In genomic region chr10:1149793-1150637, GRCh38 we compare ENCODE assay signal across 13 cellular contexts.
A peak's percentile ranks its signal among the peaks of the same experiment; 100 is the strongest.
DNase-seq lines count a peak whose midpoint lies in the region; ATAC-seq, FAIRE-seq and TF ChIP-seq lines count a peak whose summit lies in the region.
"Had no signal": no experiment of that assay in that cellular context is flagged by ENCODE, and none has a peak within 500 bp of the region (broad histone marks: within the 10 kb centered on the region; RNA-seq: fewer than 3 reads in every experiment).

No MANE protein-coding gene starts in this region.

- H3K36me3 ChIP-seq in K562 (ENCODE audit: control insufficient read depth, insufficient read depth, low read length), result no peaks in the 10 kb centered on the region

- H3K9me1 ChIP-seq in K562 (ENCODE audit: control insufficient read depth, insufficient read depth, low read length), result no peaks in the 10 kb centered on the region

- no peak overlapping the region for H2AFZ ChIP-seq in K562 (ENCODE audit: low read depth, low read length)

- peaks cover 7 to 18% of the 10 kb centered on the region in 2 experiments; a peak in 3 of 5 replicates for H3K4me1 ChIP-seq in K562 (replicated peaks in 1 of 2; ENCODE audit: control insufficient read depth in 2 of 2, insufficient read depth in 2 of 2, low read length in 2 of 2)

- DNase-seq in stimulated activated CD4-positive, alpha-beta T cell treated with anti-CD3 and anti-CD28 coated beads, Interleukin-4, amount 100 ng/mL, for 24 hours, result peak; percentile 6
- no peak for DNase-seq in stimulated activated CD4-positive, alpha-beta T cell treated with anti-CD3 and anti-CD28 coated beads, Interleukin-4, amount 100 ng/mL, for 4 hours
- DNase-seq in K562 (ENCODE audit: extremely low read depth in 1 of 4, low spot score in 3 of 4), result peak; percentile 30 to 67 (median 42)
- peak; percentile 26 to 70 for DNase-seq in lower leg skin (ENCODE audit: low spot score in 2 of 2)
- DNase-seq in EL, result no peak
- no peak for DNase-seq in WTC11 (ENCODE audit: low spot score)
- DNase-seq: activated CD4-positive, alpha-beta T cell treated with anti-CD3 and anti-CD28 coated beads for 4 hours; NCI-H2081 had no signal

- peaks cover 2 to 9% of the 10 kb centered on the region in 2 experiments; a peak in 2 of 5 replicates for H3K27me3 ChIP-seq in K562 (ENCODE audit: control insufficient read depth in 2 of 2, insufficient read depth in 2 of 2, low read length in 2 of 2)

- peak; percentile 77 for FAIRE-seq in K562 (lab: Jason Lieb, UNC)
- FAIRE-seq: astrocyte, keratinocyte, RCC 7860 had no signal

- peaks cover 13% of the 10 kb centered on the region for H3K36me3 Mint-ChIP-seq in WTC11

- POLR2A ChIA-PET in K562 (lab: Yijun Ruan, JAX) (interaction anchor here (0.5 to 1.0 kb wide), 3 partner anchors 16 to 361 kb away, joined by 3 read pairs; no protein-coding TSS in a partner anchor), WTC11 (lab: Charles Lee) (no interaction called here)

- TF ChIP-seq CTCF in K562 (IDR thresholded peaks at IDR 0.05 in 2 of 3, conservative IDR thresholded peaks at IDR 0.05 in 1 of 3; ENCODE audit: insufficient read depth in 2 of 3, low read depth in 1 of 3, low read length in 3 of 3) (no peak), lower leg skin (IDR thresholded peaks at IDR 0.05) (no peak), WTC11 (IDR thresholded peaks at IDR 0.05) (no peak)

- peaks cover 17% of the 10 kb centered on the region for H3K9me3 Mint-ChIP-seq in WTC11

- H3K79me2 ChIP-seq in K562 (ENCODE audit: control insufficient read depth, insufficient read depth, low read length), result no peaks in the 10 kb centered on the region

- no peak overlapping the region for H3K4me3 Mint-ChIP-seq in WTC11

- CTCF ChIA-PET in K562 (lab: Yijun Ruan, JAX; ENCODE audit: low intra/inter-chr PET ratio) (no interaction called here), WTC11 (lab: Charles Lee) (interaction anchor here (0.8 to 1.5 kb wide), 3 partner anchors 9 to 219 kb away, joined by 3 read pairs; no protein-coding TSS in a partner anchor)

- no peak overlapping the region for H3K9ac ChIP-seq in K562 (ENCODE audit: insufficient read depth in 1 of 2, low read depth in 2 of 2, low read length in 2 of 2)

- TF ChIP-seq EP300 in K562 (IDR thresholded peaks at IDR 0.05; ENCODE audit: low read length), result 0 out of 2 replicates have a peak, but pooled peaks have one; percentile 10

- H3K27ac ChIP-seq in K562 (ENCODE audit: extremely low read depth, low read depth, low read length), result no peak overlapping the region

- no peak for TF ChIP-seq POLR2A in K562 (conservative IDR thresholded peaks at IDR 0.05)
- TF ChIP-seq POLR2A in lower leg skin (IDR thresholded peaks at IDR 0.05), result no peak

- BruUV-seq in K562 (replicated peaks; lab: Mats Ljungman, UMichigan), result no TSS peak

- H4K20me1 ChIP-seq in K562 (replicated peaks; ENCODE audit: control insufficient read depth, insufficient read depth, low read length), result no peaks in the 10 kb centered on the region

- in situ Hi-C loops in K562 (cut with MboI), result no loop called here

- intact Hi-C loops in K562 (cut with micrococcal nuclease) (no loop called here), lower leg skin (cut with DNase I; ENCODE audit: low total_unique reads) (no loop called here)

- H3K9me3 ChIP-seq in K562 (replicated peaks; ENCODE audit: control insufficient read depth, insufficient read depth, low read depth, low read length), result no peaks in the 10 kb centered on the region

- peak; percentile 68 for ATAC-seq in K562
- ATAC-seq in HG03045 (IDR thresholded peaks at IDR 0.05; ENCODE audit: unreplicated experiment), result no peak
- no peak for ATAC-seq in HG02973 (IDR thresholded peaks at IDR 0.05; ENCODE audit: unreplicated experiment)
- ATAC-seq in WTC11, result no peak

- H3K27ac Mint-ChIP-seq in WTC11, result no peak overlapping the region

- TF ChIP-seq RAD21 in K562 (CRISPR knock-in tag; conservative IDR thresholded peaks at IDR 0.05 in 1 of 2, IDR thresholded peaks at IDR 0.05 in 1 of 2), result no peak

- no peak overlapping the region for H3K4me3 ChIP-seq in K562
- H3K4me3 ChIP-seq in lower leg skin (ENCODE audit: low read depth, poor library complexity, severe bottlenecking), result no peak overlapping the region

- no peak overlapping the region; the same call in 1 of the 2 replicates for H3K4me2 ChIP-seq in K562 (ENCODE audit: insufficient read depth, low read length)

- 31% methylated on average over 23 of the region's 23 CpGs for WGBS in K562 (ENCODE audit: insufficient coverage, low coverage, missing lambda C conversion rate)
- 78 to 80% methylated on average over 23 of the region's 23 CpGs for WGBS in lower leg skin, 2 donors

- H3K27me3 Mint-ChIP-seq in WTC11 (ENCODE audit: low read depth), result peaks cover 7% of the 10 kb centered on the region

- H3K4me1 Mint-ChIP-seq in WTC11, result peaks cover 4% of the 10 kb centered on the region; the same call in 1 of the 2 replicates

TF ChIP-seq in K562, 482 proteins besides CTCF, POLR2A, EP300 and RAD21 (continues in another document):
- TF ChIP-seq MAFF (IDR thresholded peaks at IDR 0.05; ENCODE audit: low read length) (peak; percentile 88), SMARCA4 (IDR thresholded peaks at IDR 0.05) (0 out of 2 replicates have a peak, but pooled peaks have one; percentile 11), KDM1A (IDR thresholded peaks at IDR 0.05) (0 out of 4 replicates have a peak, but pooled peaks of 1 of the 2 experiments have one; percentile 21), ETV1 (tag; conservative IDR thresholded peaks at IDR 0.05; ENCODE audit: low read depth) (peak; percentile 66), BMI1 (IDR thresholded peaks at IDR 0.05; ENCODE audit: low read length) (peak; percentile 68), CTBP1 (IDR thresholded peaks at IDR 0.05; ENCODE audit: borderline replicate concordance) (peak; percentile 33; the same call in 1 of the 2 replicates), MEF2D (tag; conservative IDR thresholded peaks at IDR 0.05; ENCODE audit: low read depth) (no peak), TAF1 (IDR thresholded peaks at IDR 0.05; ENCODE audit: control insufficient read depth, extremely low read depth, insufficient read depth, low read length, severe bottlenecking) (no peak), ATF1 (CRISPR knock-in tag; IDR thresholded peaks at IDR 0.05) (no peak), ATF1 (tag; IDR thresholded peaks at IDR 0.05) (peak; percentile 36; the same call in 1 of the 2 replicates), DPF2 (IDR thresholded peaks at IDR 0.05) (0 out of 2 replicates have a peak, but pooled peaks have one; percentile 25), ATF7 (IDR thresholded peaks at IDR 0.05) (peak; percentile 82), GATAD2B (IDR thresholded peaks at IDR 0.05; ENCODE audit: borderline replicate concordance) (no peak), RFX7 (CRISPR knock-in tag; IDR thresholded peaks at IDR 0.05) (no peak), CREM (IDR thresholded peaks at IDR 0.05; ENCODE audit: low read depth) (peak; percentile 23; the same call in 1 of the 2 replicates)

TF ChIP-seq in WTC11, 78 proteins besides CTCF, POLR2A, EP300 and RAD21:
- TF ChIP-seq, protein P1, sequence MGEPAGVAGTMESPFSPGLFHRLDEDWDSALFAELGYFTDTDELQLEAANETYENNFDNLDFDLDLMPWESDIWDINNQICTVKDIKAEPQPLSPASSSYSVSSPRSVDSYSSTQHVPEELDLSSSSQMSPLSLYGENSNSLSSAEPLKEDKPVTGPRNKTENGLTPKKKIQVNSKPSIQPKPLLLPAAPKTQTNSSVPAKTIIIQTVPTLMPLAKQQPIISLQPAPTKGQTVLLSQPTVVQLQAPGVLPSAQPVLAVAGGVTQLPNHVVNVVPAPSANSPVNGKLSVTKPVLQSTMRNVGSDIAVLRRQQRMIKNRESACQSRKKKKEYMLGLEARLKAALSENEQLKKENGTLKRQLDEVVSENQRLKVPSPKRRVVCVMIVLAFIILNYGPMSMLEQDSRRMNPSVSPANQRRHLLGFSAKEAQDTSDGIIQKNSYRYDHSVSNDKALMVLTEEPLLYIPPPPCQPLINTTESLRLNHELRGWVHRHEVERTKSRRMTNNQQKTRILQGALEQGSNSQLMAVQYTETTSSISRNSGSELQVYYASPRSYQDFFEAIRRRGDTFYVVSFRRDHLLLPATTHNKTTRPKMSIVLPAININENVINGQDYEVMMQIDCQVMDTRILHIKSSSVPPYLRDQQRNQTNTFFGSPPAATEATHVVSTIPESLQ (CRISPR knock-in tag; IDR thresholded peaks at IDR 0.05), result no peak
- TF ChIP-seq JUN (CRISPR knock-in tag; IDR thresholded peaks at IDR 0.05) (no peak), CREM (CRISPR knock-in tag; IDR thresholded peaks at IDR 0.05) (no peak), SOX15 (CRISPR knock-in tag; IDR thresholded peaks at IDR 0.05) (no peak)

Comparison
In these comparisons a context has a peak if more than half of its experiments do, and no peak if none do; other contexts are left out.
1. DNase-seq: peak in stimulated activated CD4-positive, alpha-beta T cell treated with anti-CD3 and anti-CD28 coated beads, Interleukin-4, amount 100 ng/mL, for 24 hours (single experiment), K562 (4 of 4) and lower leg skin (2 of 2); none in stimulated activated CD4-positive, alpha-beta T cell treated with anti-CD3 and anti-CD28 coated beads, Interleukin-4, amount 100 ng/mL, for 4 hours (0 of 2), EL (single experiment) and WTC11 (single experiment).